In genomic region chr6:150755524-150755923, GRCh38 we compare ENCODE assay signal across 25 cellular contexts.
"Had no signal": no experiment of that assay in that cellular context is flagged by ENCODE, and none has a peak within 500 bp of the region (broad histone marks: within the 10 kb centered on the region; RNA-seq: fewer than 3 reads in every experiment).

No MANE protein-coding gene starts in this region.

- H3K4me3 ChIP-seq: dorsolateral prefrontal cortex, mucosa of descending colon, skin epidermis, stomach, upper lobe of left lung had no signal

- H3K27me3 ChIP-seq: brain microvascular endothelial cell, dorsolateral prefrontal cortex, stomach, upper lobe of left lung had no signal

- H3K36me3 Mint-ChIP-seq: activated naive CD4-positive, alpha-beta T cell treated with anti-CD3 and anti-CD28 coated beads, Interleukin-2, amount 50 U/mL, for 24 hours; stimulated activated effector memory CD8-positive, alpha-beta T cell treated with anti-CD3 and anti-CD28 coated beads, Interleukin-12 subunit alpha, Interleukin-12 subunit beta, amount 100 ng/mL, for 72 hours; T-cell had no signal

- H3K27me3 Mint-ChIP-seq: central memory CD8-positive, alpha-beta T cell; effector memory CD8-positive, alpha-beta T cell; T-cell had no signal

- H3K36me3 ChIP-seq: brain microvascular endothelial cell, stomach, WERI-Rb-1 had no signal

- DNase-seq: activated CD4-positive, alpha-beta T cell treated with anti-CD3 and anti-CD28 coated beads for 1 hour; activated CD4-positive, alpha-beta T cell treated with anti-CD3 and anti-CD28 coated beads, Interleukin-2, amount 50 U/mL, for 1 hour; activated CD8-positive, alpha-beta T cell treated with anti-CD3 and anti-CD28 coated beads, Interleukin-2, amount 10 ng/mL, durations not matched to agents 7 days and 5 days; activated gamma-delta T cell treated with Interleukin-2 at 50 U/mL for 16 hours; brain microvascular endothelial cell; dorsolateral prefrontal cortex; effector memory CD8-positive, alpha-beta T cell; foreskin melanocyte; glutamatergic neuron; mesenchymal stem cell; mucosa of descending colon; stimulated activated CD4-positive, alpha-beta T cell treated with anti-CD3 and anti-CD28 coated beads, Interleukin-2, amount 100 ng/mL, for 24 hours; stomach; T-cell; upper lobe of left lung; WERI-Rb-1 had no signal

- H3K27ac Mint-ChIP-seq: activated CD8-positive, alpha-beta T cell treated with anti-CD3 and anti-CD28 coated beads, Interleukin-2, amount 10 ng/mL, durations not matched to agents 7 days and 5 days; activated naive CD4-positive, alpha-beta T cell treated with anti-CD3 and anti-CD28 coated beads, Interleukin-2, amount 50 U/mL, for 24 hours; effector memory CD8-positive, alpha-beta T cell; stimulated activated effector memory CD8-positive, alpha-beta T cell treated with anti-CD3 and anti-CD28 coated beads, Interleukin-12 subunit alpha, Interleukin-12 subunit beta, amount 100 ng/mL, for 72 hours; T-cell; T-helper 2 cell treated with Interferon-gamma antibody and Interleukin-4, amounts not matched to agents 5 μg/mL and 100 μg/mL, for 36 hours had no signal

- H3K9me3 ChIP-seq: mucosa of descending colon, stomach, upper lobe of left lung had no signal

- H3K4me1 ChIP-seq: stomach had no signal

- H3K4me3 Mint-ChIP-seq: activated CD8-positive, alpha-beta T cell treated with anti-CD3 and anti-CD28 coated beads, Interleukin-2, amount 10 ng/mL, durations not matched to agents 7 days and 5 days; activated naive CD4-positive, alpha-beta T cell treated with anti-CD3 and anti-CD28 coated beads, Interleukin-2, amount 50 U/mL, for 24 hours; central memory CD8-positive, alpha-beta T cell; effector memory CD8-positive, alpha-beta T cell; stimulated activated effector memory CD8-positive, alpha-beta T cell treated with anti-CD3 and anti-CD28 coated beads, Interleukin-12 subunit alpha, Interleukin-12 subunit beta, amount 100 ng/mL, for 72 hours; T-cell; T-helper 2 cell treated with Interferon-gamma antibody and Interleukin-4, amounts not matched to agents 5 μg/mL and 100 μg/mL, for 36 hours had no signal

- ATAC-seq: activated CD8-positive, alpha-beta T cell treated with anti-CD3 and anti-CD28 coated beads, Interleukin-2, amount 10 ng/mL, durations not matched to agents 7 days and 5 days; effector memory CD8-positive, alpha-beta T cell; esophagus mucosa; mucosa of descending colon; stimulated activated effector memory CD8-positive, alpha-beta T cell treated with anti-CD3 and anti-CD28 coated beads, Interleukin-12 subunit alpha, Interleukin-12 subunit beta, amount 100 ng/mL, for 72 hours; T-cell had no signal

- H3K27ac ChIP-seq: brain microvascular endothelial cell, skin epidermis, stomach, WERI-Rb-1 had no signal

- FAIRE-seq: colon, endothelial cell of umbilical vein, TTC549 had no signal

- H3K9me3 Mint-ChIP-seq: activated naive CD4-positive, alpha-beta T cell treated with anti-CD3 and anti-CD28 coated beads, Interleukin-2, amount 50 U/mL, for 24 hours; central memory CD8-positive, alpha-beta T cell; stimulated activated effector memory CD8-positive, alpha-beta T cell treated with anti-CD3 and anti-CD28 coated beads, Interleukin-12 subunit alpha, Interleukin-12 subunit beta, amount 100 ng/mL, for 72 hours; T-cell; T-helper 2 cell treated with Interferon-gamma antibody and Interleukin-4, amounts not matched to agents 5 μg/mL and 100 μg/mL, for 36 hours had no signal

- H3K4me1 Mint-ChIP-seq: activated naive CD4-positive, alpha-beta T cell treated with anti-CD3 and anti-CD28 coated beads, Interleukin-2, amount 50 U/mL, for 24 hours; central memory CD8-positive, alpha-beta T cell; stimulated activated effector memory CD8-positive, alpha-beta T cell treated with anti-CD3 and anti-CD28 coated beads, Interleukin-12 subunit alpha, Interleukin-12 subunit beta, amount 100 ng/mL, for 72 hours; T-cell had no signal
